Comparison of ENCODE assay signal across 24 cellular contexts in the genomic region with DNA sequence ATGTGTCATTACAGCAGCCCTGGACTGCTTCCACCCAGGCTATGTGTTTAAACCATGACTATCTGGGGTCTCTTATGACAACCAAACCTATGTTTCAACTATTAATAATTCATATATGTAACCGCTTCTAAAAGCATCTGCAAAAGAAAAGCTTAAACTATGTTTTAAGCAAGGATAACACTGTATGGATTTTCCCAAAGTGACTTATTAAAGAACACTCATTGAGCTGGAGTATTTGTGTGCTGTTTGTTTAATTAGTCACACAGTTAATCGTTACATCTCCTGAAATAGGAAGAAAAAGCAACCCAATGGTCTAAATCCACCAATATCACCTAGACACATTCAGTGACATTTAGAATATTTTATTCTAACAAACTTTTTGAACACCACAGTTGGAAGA. TPM values are rescaled to one million over a fixed set of nuclear protein-coding genes. Genes with fewer than 3 reads are reported as not detected.
DNase-seq lines count a peak whose midpoint lies in the region; ATAC-seq and TF ChIP-seq lines count a peak whose summit lies in the region.
"Had no signal": no experiment of that assay in that cellular context is flagged by ENCODE, and none has a peak within 500 bp of the region (broad histone marks: within the 10 kb centered on the region; RNA-seq: fewer than 3 reads in every experiment).

No MANE protein-coding gene starts in this region.

- H2BK5ac ChIP-seq in mesenchymal stem cell (ENCODE audit: low read depth, low read length, poor library complexity, severe bottlenecking), result peak overlapping the region; percentile 57

- no peak overlapping the region for H2BK120ac ChIP-seq in mesenchymal stem cell (ENCODE audit: low read depth, low read length)

- no peak for ATAC-seq in central memory CD8-positive, alpha-beta T cell (replicated peaks; ENCODE audit: extremely low read depth, poor library complexity, severe bottlenecking)
- no peak for ATAC-seq in GM21723 (IDR thresholded peaks at IDR 0.05; ENCODE audit: unreplicated experiment)
- ATAC-seq: stimulated activated naive CD8-positive, alpha-beta T cell treated with anti-CD3 and anti-CD28 coated beads, Interleukin-15, amount 100 ng/mL, for 72 hours had no signal

- H3K9ac ChIP-seq in mesenchymal stem cell (ENCODE audit: low read length), result no peak overlapping the region

- H3K27me3 ChIP-seq in mesenchymal stem cell (ENCODE audit: control insufficient read depth in 1 of 2, insufficient read depth in 1 of 2, low read length in 2 of 2) (peaks cover 0 to 16% of the 10 kb centered on the region in 2 experiments), stomach (no peaks in the 10 kb centered on the region)
- H3K27me3 ChIP-seq: brain microvascular endothelial cell, right lobe of liver, spleen had no signal

- TF ChIP-seq EP300 in stomach (IDR thresholded peaks at IDR 0.05), result no peak

- intact Hi-C loops in stomach (cut with DNase I; ENCODE audit: low total_unique reads), result no loop called here

- H3K23ac ChIP-seq in mesenchymal stem cell (ENCODE audit: low read length in 2 of 2), result no peak overlapping the region

- H3K4ac ChIP-seq in mesenchymal stem cell (ENCODE audit: low read depth in 1 of 2, low read length in 2 of 2), result no peak overlapping the region

- in situ Hi-C loops in ACHN (cut with HindIII; ENCODE audit: low pct_ligation_motif_present, low pct_unique_long_range_greater_than_20kb, low sequenced_read_pairs), result no loop called here
- in situ Hi-C loops in Caki2 (cut with HindIII; ENCODE audit: low pct_unique_long_range_greater_than_20kb, low sequenced_read_pairs), result no loop called here

- H3K9me3 ChIP-seq in mesenchymal stem cell (ENCODE audit: control insufficient read depth, low read length), result no peaks in the 10 kb centered on the region
- no peaks in the 10 kb centered on the region for H3K9me3 ChIP-seq in stomach
- H3K9me3 ChIP-seq: right lobe of liver, spleen had no signal

- H4K91ac ChIP-seq in mesenchymal stem cell (ENCODE audit: low read length), result no peak overlapping the region

- H3K4me3 Mint-ChIP-seq in central memory CD8-positive, alpha-beta T cell, result peak overlapping the region; percentile 66
- H3K4me3 Mint-ChIP-seq: stimulated activated naive CD8-positive, alpha-beta T cell treated with anti-CD3 and anti-CD28 coated beads, Interleukin-15, amount 100 ng/mL, for 72 hours had no signal

- peak overlapping the region; percentile 73 for H3K27ac Mint-ChIP-seq in central memory CD8-positive, alpha-beta T cell (ENCODE audit: low read depth)
- H3K27ac Mint-ChIP-seq: memory B cell; stimulated activated naive CD8-positive, alpha-beta T cell treated with anti-CD3 and anti-CD28 coated beads, Interleukin-15, amount 100 ng/mL, for 72 hours had no signal

- TF ChIP-seq POLR2A in stomach (IDR thresholded peaks at IDR 0.05), result no peak

- no peaks in the 10 kb centered on the region for H3K36me3 ChIP-seq in mesenchymal stem cell (ENCODE audit: control insufficient read depth in 1 of 2, insufficient read depth in 2 of 2, low read depth in 1 of 2, low read length in 2 of 2)
- no peaks in the 10 kb centered on the region for H3K36me3 ChIP-seq in stomach
- H3K36me3 ChIP-seq: brain microvascular endothelial cell, right lobe of liver, spleen had no signal

- H3K4me1 ChIP-seq in mesenchymal stem cell (ENCODE audit: control insufficient read depth, insufficient read depth, low read depth, low read length) (peaks cover 39% of the 10 kb centered on the region), stomach (peaks cover 10 to 28% (median 15%) of the 10 kb centered on the region in 4 donors)
- H3K4me1 ChIP-seq: right lobe of liver had no signal

- H3K4me1 Mint-ChIP-seq in central memory CD8-positive, alpha-beta T cell, result peaks cover 89% of the 10 kb centered on the region

- H3K4me2 ChIP-seq in mesenchymal stem cell (ENCODE audit: low read length, poor library complexity, severe bottlenecking), result no peak overlapping the region

- no peaks in the 10 kb centered on the region for H3K27me3 Mint-ChIP-seq in central memory CD8-positive, alpha-beta T cell
- H3K27me3 Mint-ChIP-seq: memory B cell had no signal

- no peak overlapping the region for H2BK12ac ChIP-seq in mesenchymal stem cell (ENCODE audit: low read length in 2 of 2)

- H3K36me3 Mint-ChIP-seq in central memory CD8-positive, alpha-beta T cell (ENCODE audit: insufficient read depth), result peaks cover 18% of the 10 kb centered on the region
- H3K36me3 Mint-ChIP-seq: memory B cell had no signal

- H3K14ac ChIP-seq in mesenchymal stem cell (ENCODE audit: low read length in 2 of 2), result no peak overlapping the region

- no peak overlapping the region for H2BK15ac ChIP-seq in mesenchymal stem cell (ENCODE audit: low read depth, poor library complexity, severe bottlenecking)

- H3K27ac ChIP-seq in mesenchymal stem cell (ENCODE audit: low read length, poor library complexity, severe bottlenecking), result peak overlapping the region; percentile 94
- no peak overlapping the region for H3K27ac ChIP-seq in stomach
- H3K27ac ChIP-seq: brain microvascular endothelial cell, dorsolateral prefrontal cortex, right lobe of liver had no signal

- WGBS in mesenchymal stem cell, result 80% methylated on average over 1 of the region's 2 CpGs
- WGBS in stomach, 5 donors, result 69 to 83% (median 71%) methylated on average over 2 of the region's 2 CpGs

- no peaks in the 10 kb centered on the region for H3K9me3 Mint-ChIP-seq in central memory CD8-positive, alpha-beta T cell
- H3K9me3 Mint-ChIP-seq: memory B cell; stimulated activated naive CD8-positive, alpha-beta T cell treated with anti-CD3 and anti-CD28 coated beads, Interleukin-15, amount 100 ng/mL, for 72 hours had no signal

- no peak overlapping the region for H2AFZ ChIP-seq in mesenchymal stem cell (ENCODE audit: low read depth, low read length)

- H2AK5ac ChIP-seq in mesenchymal stem cell (ENCODE audit: low read length, severe bottlenecking), result peak overlapping the region; percentile 98

- no peak overlapping the region for H3K18ac ChIP-seq in mesenchymal stem cell (ENCODE audit: low read depth in 1 of 2, low read length in 2 of 2)

- peak; percentile 58 for DNase-seq in ACHN
- peak; percentile 55 for DNase-seq in Caki2 (ENCODE audit: low read depth)
- no peak for DNase-seq in central memory CD8-positive, alpha-beta T cell (ENCODE audit: low spot score in 2 of 2)
- no peak for DNase-seq in mesenchymal stem cell
- no peak for DNase-seq in stomach
- no peak for DNase-seq in NK-92 (lab: John Stamatoyannopoulos, UW; ENCODE audit: unreplicated experiment)
- no peak for DNase-seq in C1 segment of cervical spinal cord (lab: John Stamatoyannopoulos, UW)
- DNase-seq: activated naive CD4-positive, alpha-beta T cell treated with anti-CD3 and anti-CD28 coated beads, Interleukin-2, amount 50 U/mL, for 16 hours; amniotic stem cell; brain microvascular endothelial cell; dorsolateral prefrontal cortex; GOT3; NCI-H1092; NCI-H1694 treated with DMSO at 0.1 percent for 48 hours; NCI-H446 treated with DMSO at 0.1 percent for 48 hours; NCI-H82; right lobe of liver; spleen; stimulated activated CD4-positive, alpha-beta T cell treated with anti-CD3 and anti-CD28 coated beads, Interleukin-2, amount 100 ng/mL, for 24 hours; stimulated activated CD8-positive, alpha-beta memory T cell treated with anti-CD3 and anti-CD28 coated beads, Interleukin-4, amount 100 ng/mL, for 48 hours; stimulated activated naive CD8-positive, alpha-beta T cell treated with anti-CD3 and anti-CD28 coated beads, Interleukin-15, amount 100 ng/mL, for 72 hours had no signal

- peaks cover 25% of the 10 kb centered on the region for H3K79me1 ChIP-seq in mesenchymal stem cell (replicated peaks; ENCODE audit: low read length, poor library complexity, severe bottlenecking)

- no peak overlapping the region for H4K8ac ChIP-seq in mesenchymal stem cell (ENCODE audit: low read length)

- TF ChIP-seq CTCF in stomach (IDR thresholded peaks at IDR 0.05), result no peak

- H3K4me3 ChIP-seq in mesenchymal stem cell (ENCODE audit: insufficient read depth in 1 of 2, low read depth in 1 of 2, low read length in 2 of 2) (no peak overlapping the region), stomach (no peak overlapping the region)
- H3K4me3 ChIP-seq: dorsolateral prefrontal cortex, right lobe of liver, spleen had no signal

RNA-seq across cellular contexts. Expression of a gene that starts 51.3 kb away (rescaled TPM):
- 0.78 TPM in 1 of 2 replicates, not detected in the other for total RNA-seq in Caki2 (2014; rRNA removed; shearing (Covaris generic); ENCODE audit: low replicate concordance)
- polyA plus RNA-seq in mesenchymal stem cell (2013, experiment 1 of 2), result 0.07 TPM
- 0.05 TPM for polyA plus RNA-seq in mesenchymal stem cell (2013, experiment 2 of 2)
- 10 to 100 TPM in 3 of 5 donors, under 1 TPM in 1, not detected in 1; 0.58 to 16.7 (median 13.6) TPM for total RNA-seq in stomach
- 1 to 10 TPM; 2.0 to 3.2 (median 2.6) TPM for polyA plus RNA-seq in stomach
- polyA plus RNA-seq: BJ had no signal

Comparison
In these comparisons a context has a peak if more than half of its experiments do, and no peak if none do; other contexts are left out.
1. DNase-seq: peak in ACHN (single experiment) and Caki2 (single experiment); none in central memory CD8-positive, alpha-beta T cell (0 of 2), mesenchymal stem cell (single experiment), stomach (single experiment), NK-92 (single experiment) and C1 segment of cervical spinal cord (0 of 14).